Comparison of ENCODE assay signal across 9 cellular contexts in genomic region chrX:43707812-43708548, GRCh38. TPM values are rescaled to one million over a fixed set of nuclear protein-coding genes. Genes with fewer than 3 reads are reported as not detected.
A peak's percentile ranks its signal among the peaks of the same experiment; 100 is the strongest.
DNase-seq lines count a peak whose midpoint lies in the region; ATAC-seq and TF ChIP-seq lines count a peak whose summit lies in the region.
"Had no signal": no experiment of that assay in that cellular context is flagged by ENCODE, and none has a peak within 500 bp of the region (broad histone marks: within the 10 kb centered on the region; RNA-seq: fewer than 3 reads in every experiment).

No MANE protein-coding gene starts in this region.

- H2BK120ac ChIP-seq in mesenchymal stem cell (ENCODE audit: low read depth, low read length), result peak overlapping the region; percentile 15

- H3K23ac ChIP-seq in mesenchymal stem cell (ENCODE audit: low read length in 2 of 2), result no peak overlapping the region

- TF ChIP-seq CTCF in fibroblast of lung (conservative IDR thresholded peaks at IDR 0.05 in 1 of 2, IDR thresholded peaks at IDR 0.05 in 1 of 2; ENCODE audit: low read depth in 1 of 2, low read length in 2 of 2) (no peak), upper lobe of left lung (IDR thresholded peaks at IDR 0.05) (no peak)

- H2BK15ac ChIP-seq in mesenchymal stem cell (ENCODE audit: low read depth, poor library complexity, severe bottlenecking), result no peak overlapping the region

- H3K36me3 ChIP-seq in fibroblast of lung (ENCODE audit: control insufficient read depth, insufficient read depth, low read length) (no peaks in the 10 kb centered on the region), mesenchymal stem cell (ENCODE audit: control insufficient read depth in 1 of 2, insufficient read depth in 2 of 2, low read depth in 1 of 2, low read length in 2 of 2) (no peaks in the 10 kb centered on the region), upper lobe of left lung (peaks cover 0 to 11% (median 0%) of the 10 kb centered on the region in 4 donors)

- H2AFZ ChIP-seq in fibroblast of lung (ENCODE audit: low read length) (no peak overlapping the region), mesenchymal stem cell (ENCODE audit: low read depth, low read length) (no peak overlapping the region)

- H2BK12ac ChIP-seq in mesenchymal stem cell (ENCODE audit: low read length in 2 of 2), result no peak overlapping the region

- H3K27ac ChIP-seq in fibroblast of lung (ENCODE audit: insufficient read depth, low read length) (no peak overlapping the region), mesenchymal stem cell (ENCODE audit: low read length, poor library complexity, severe bottlenecking) (no peak overlapping the region), upper lobe of left lung (peak overlapping the region; percentile 71 to 84 (median 76))

- H3K18ac ChIP-seq in mesenchymal stem cell (ENCODE audit: low read depth in 1 of 2, low read length in 2 of 2), result no peak overlapping the region

- H4K91ac ChIP-seq in mesenchymal stem cell (ENCODE audit: low read length), result no peak overlapping the region

- no peak for TF ChIP-seq POLR2A in upper lobe of left lung (IDR thresholded peaks at IDR 0.05)

- H2AK5ac ChIP-seq in mesenchymal stem cell (ENCODE audit: low read length, severe bottlenecking), result no peak overlapping the region

- H3K4me2 ChIP-seq in fibroblast of lung (ENCODE audit: extremely low read depth, insufficient read depth, low read length) (no peak overlapping the region), mesenchymal stem cell (ENCODE audit: low read length, poor library complexity, severe bottlenecking) (no peak overlapping the region)

- H3K79me2 ChIP-seq in fibroblast of lung (ENCODE audit: control insufficient read depth, insufficient read depth, low read length), result no peaks in the 10 kb centered on the region

- no peak overlapping the region for H3K4ac ChIP-seq in mesenchymal stem cell (ENCODE audit: low read depth in 1 of 2, low read length in 2 of 2)

- H4K8ac ChIP-seq in mesenchymal stem cell (ENCODE audit: low read length), result no peak overlapping the region

- peak in 3 of 4 donors; percentile 51 to 96 (median 95) for TF ChIP-seq EP300 in upper lobe of left lung (IDR thresholded peaks at IDR 0.05)

- H3K9ac ChIP-seq in fibroblast of lung (ENCODE audit: insufficient read depth, low read length), result no peak overlapping the region
- peak overlapping the region; percentile 5 for H3K9ac ChIP-seq in mesenchymal stem cell (ENCODE audit: low read length)

- H3K27me3 ChIP-seq in fibroblast of lung (ENCODE audit: control insufficient read depth, insufficient read depth, low read length) (no peaks in the 10 kb centered on the region), mesenchymal stem cell (ENCODE audit: control insufficient read depth in 1 of 2, insufficient read depth in 1 of 2, low read length in 2 of 2) (peaks cover 0 to under 1% of the 10 kb centered on the region in 2 experiments), upper lobe of left lung (no peaks in the 10 kb centered on the region)

- ATAC-seq in upper lobe of left lung (ENCODE audit: low FRiP score in 2 of 2) (peak; percentile 56 to 71), GM21360 (IDR thresholded peaks at IDR 0.05; ENCODE audit: unreplicated experiment) (no peak), HG02571 (IDR thresholded peaks at IDR 0.05; ENCODE audit: unreplicated experiment) (no peak)

- H3K79me1 ChIP-seq in mesenchymal stem cell (replicated peaks; ENCODE audit: low read length, poor library complexity, severe bottlenecking), result no peaks in the 10 kb centered on the region

- H3K4me1 ChIP-seq in fibroblast of lung (ENCODE audit: control insufficient read depth, extremely low read depth, insufficient read depth, low read length) (peaks cover 5% of the 10 kb centered on the region), mesenchymal stem cell (ENCODE audit: control insufficient read depth, insufficient read depth, low read depth, low read length) (no peaks in the 10 kb centered on the region), upper lobe of left lung (peaks cover 20 to 38% (median 32%) of the 10 kb centered on the region in 4 donors)

- H3K14ac ChIP-seq in mesenchymal stem cell (ENCODE audit: low read length in 2 of 2), result no peak overlapping the region

- H3K4me3 ChIP-seq in fibroblast of lung (replicated peaks in 1 of 4; ENCODE audit: control extremely low read depth in 1 of 4, insufficient read depth in 1 of 4, low read depth in 3 of 4, low read length in 4 of 4) (no peak overlapping the region), mesenchymal stem cell (ENCODE audit: insufficient read depth in 1 of 2, low read depth in 1 of 2, low read length in 2 of 2) (no peak overlapping the region), upper lobe of left lung (no peak overlapping the region)

- WGBS in mesenchymal stem cell, result 6% methylated on average over 2 of the region's 3 CpGs
- WGBS in upper lobe of left lung, 2 donors, result 16 to 41% methylated on average over 3 of the region's 3 CpGs

- no peak overlapping the region for H2BK5ac ChIP-seq in mesenchymal stem cell (ENCODE audit: low read depth, low read length, poor library complexity, severe bottlenecking)

- DNase-seq in amniotic epithelial cell (ENCODE audit: low read depth), result peak; percentile 72
- DNase-seq in fibroblast of lung (ENCODE audit: low read depth in 2 of 2), result peak; percentile 6 to 85
- peak; percentile 62 for DNase-seq in mesenchymal stem cell
- DNase-seq in upper lobe of left lung, result peak in 1 of 2 donors; percentile 73
- DNase-seq in NCI-H146 (lab: John Stamatoyannopoulos, UW), result no peak
- DNase-seq: activated naive CD8-positive, alpha-beta T cell treated with anti-CD3 and anti-CD28 coated beads, Interleukin-2, amount 10 ng/mL, durations not matched to agents 7 days and 5 days; NCI-H2081 had no signal

- H3K9me3 ChIP-seq in fibroblast of lung (ENCODE audit: control insufficient read depth, insufficient read depth, low read depth, low read length) (no peaks in the 10 kb centered on the region), mesenchymal stem cell (ENCODE audit: control insufficient read depth, low read length) (no peaks in the 10 kb centered on the region), upper lobe of left lung (no peaks in the 10 kb centered on the region)

- H4K20me1 ChIP-seq in fibroblast of lung (ENCODE audit: control insufficient read depth, extremely low read depth, insufficient read depth, low read length), result no peaks in the 10 kb centered on the region

RNA-seq across cellular contexts. Expression of gene MAOA, which starts 51.9 kb away (rescaled TPM):
- total RNA-seq in fibroblast of lung (17.7 and 27.6 TPM in 2 replicates), upper lobe of left lung (100 to 1,000 TPM; 112 to 300 (median 204) TPM)
- polyA plus RNA-seq in fibroblast of lung, result 8.1 and 12.8 TPM in 2 replicates
- 6.6 and 9.3 TPM in 2 replicates for polyA plus RNA-seq in fibroblast of lung (2012)
- polyA minus RNA-seq in fibroblast of lung (ENCODE audit: low replicate concordance), result 3.5 and 6.0 TPM in 2 replicates
- polyA plus RNA-seq in mesenchymal stem cell (2013, experiment 1 of 2), result 22.5 TPM
- polyA plus RNA-seq in mesenchymal stem cell (2013, experiment 2 of 2), result 24.1 TPM

Comparison
In these comparisons a context has a peak if more than half of its experiments do, and no peak if none do; other contexts are left out.
1. H3K27ac ChIP-seq: peak in upper lobe of left lung (4 of 4); none in fibroblast of lung (single experiment) and mesenchymal stem cell (single experiment).
2. ATAC-seq: peak in upper lobe of left lung (2 of 2); none in GM21360 (single experiment) and HG02571 (single experiment).